Comparison of ENCODE assay signal across 8 cellular contexts in genomic region chr17:27339836-27340550, GRCh38. TPM values are rescaled to one million over a fixed set of nuclear protein-coding genes. Genes with fewer than 3 reads are reported as not detected.
DNase-seq lines count a peak whose midpoint lies in the region; ATAC-seq and TF ChIP-seq lines count a peak whose summit lies in the region.
"Had no signal": no experiment of that assay in that cellular context is flagged by ENCODE, and none has a peak within 500 bp of the region (broad histone marks: within the 10 kb centered on the region; RNA-seq: fewer than 3 reads in every experiment).

No MANE protein-coding gene starts in this region.

- H3F3A ChIP-seq in Loucy (ENCODE audit: low read depth) = no peaks in the 10 kb centered on the region

- H3K79me2 ChIP-seq in Loucy (ENCODE audit: insufficient read depth, low read length) = no peaks in the 10 kb centered on the region

- DNase-seq in GM12865 (ENCODE audit: low read depth) (peak; percentile 47), psoas muscle (no peak), midbrain (lab: John Stamatoyannopoulos, UW) (no peak), NCI-H2029 treated with DMSO at 0.1 percent for 48 hours (lab: John Stamatoyannopoulos, UW) (no peak), HAP-1 (ENCODE audit: low spot score in 2 of 2) (no peak)
- DNase-seq in activated naive CD4-positive, alpha-beta T cell treated with Interleukin-2 at 50 U/mL for 16 hours = peak; percentile 18
- DNase-seq: NCI-H446 had no signal

- H3K27ac ChIP-seq in psoas muscle = no peak overlapping the region

- peak overlapping the region; percentile 12 for H3K4me2 ChIP-seq in Loucy (ENCODE audit: low read depth, low read length, poor library complexity, severe bottlenecking)

- no peaks in the 10 kb centered on the region for H3K9me2 ChIP-seq in Loucy (replicated peaks; ENCODE audit: low read depth, low read length)

- H3K4me3 ChIP-seq in GM12865 (ENCODE audit: low read depth, low read length) (no peak overlapping the region), Loucy (ENCODE audit: low read length, poor library complexity, severe bottlenecking) (no peak overlapping the region), psoas muscle (no peak overlapping the region), HAP-1 (no peak overlapping the region)

- WGBS in psoas muscle, 3 donors = 48 to 73% (median 60%) methylated on average over 2 of the region's 2 CpGs

- peak in 3 of 4 donors; percentile 41 to 48 (median 47) for ATAC-seq in psoas muscle

- H3K9me3 ChIP-seq in Loucy (ENCODE audit: insufficient read depth, low read depth, low read length) = no peaks in the 10 kb centered on the region
- no peaks in the 10 kb centered on the region for H3K9me3 ChIP-seq in psoas muscle
- H3K9me3 ChIP-seq in HAP-1 = no peaks in the 10 kb centered on the region

- H3K27me3 ChIP-seq in Loucy (ENCODE audit: insufficient read depth, low read length, poor library complexity, severe bottlenecking) = no peaks in the 10 kb centered on the region
- H3K27me3 ChIP-seq in psoas muscle (ENCODE audit: insufficient read depth in 3 of 3, low read length in 2 of 3) = no peaks in the 10 kb centered on the region
- no peaks in the 10 kb centered on the region for H3K27me3 ChIP-seq in HAP-1 (ENCODE audit: low read depth)

- intact Hi-C loops in psoas muscle (cut with DNase I) = loop anchor here in 1 of 2 donors (10.0 kb wide), 1 partner anchor 45 kb away; the partner anchor contains the start of gene WSB1

- no peak overlapping the region for H3K9ac ChIP-seq in Loucy (ENCODE audit: low read depth, low read length, poor library complexity, severe bottlenecking)

- no peak overlapping the region for H2AFZ ChIP-seq in Loucy (ENCODE audit: low read length)

- TF ChIP-seq CTCF in GM12865 (IDR thresholded peaks at IDR 0.05; ENCODE audit: insufficient read depth, low read depth, low read length, missing control alignments) = no peak
- no peak for TF ChIP-seq CTCF in Loucy (conservative IDR thresholded peaks at IDR 0.05; ENCODE audit: low read length)
- no peak for TF ChIP-seq CTCF in psoas muscle (IDR thresholded peaks at IDR 0.05)

- peaks cover 27% of the 10 kb centered on the region for H3K4me1 ChIP-seq in Loucy (ENCODE audit: insufficient read depth, low read length, poor library complexity, severe bottlenecking)
- peaks cover 9% of the 10 kb centered on the region for H3K4me1 ChIP-seq in psoas muscle
- peaks cover 29% of the 10 kb centered on the region for H3K4me1 ChIP-seq in HAP-1

- H4K20me1 ChIP-seq in Loucy (ENCODE audit: insufficient read depth, low read length, poor library complexity, severe bottlenecking) = no peaks in the 10 kb centered on the region

- in situ Hi-C loops in HAP-1 (cut with MboI; ENCODE audit: low sequenced_read_pairs) = loop anchor here (10.0 kb wide), 1 partner anchor 95 kb away; no protein-coding TSS in a partner anchor

- no peaks in the 10 kb centered on the region for H3K36me3 ChIP-seq in Loucy (ENCODE audit: insufficient read depth, low read length)
- H3K36me3 ChIP-seq in psoas muscle (ENCODE audit: insufficient read depth in 1 of 2, low read depth in 1 of 2) = no peaks in the 10 kb centered on the region
- peaks cover 6% of the 10 kb centered on the region; the same call in 1 of the 2 replicates for H3K36me3 ChIP-seq in HAP-1 (replicated peaks)

RNA-seq across cellular contexts. Expression of gene WSB1, which starts 46.1 kb away (rescaled TPM):
- total RNA-seq in psoas muscle = 10 to 100 TPM; 35.3 to 42.8 (median 39.5) TPM
- polyA plus RNA-seq in psoas muscle = 10 to 100 TPM; 32.4 to 53.6 (median 45.4) TPM

Comparison
In these comparisons a context has a peak if more than half of its experiments do, and no peak if none do; other contexts are left out.
1. DNase-seq: peak in GM12865 (single experiment) and activated naive CD4-positive, alpha-beta T cell treated with Interleukin-2 at 50 U/mL for 16 hours (single experiment); none in psoas muscle (0 of 2), midbrain (single experiment), NCI-H2029 treated with DMSO at 0.1 percent for 48 hours (single experiment) and HAP-1 (0 of 2).